ENCODE assay signal across 8 cellular contexts in the genomic region with DNA sequence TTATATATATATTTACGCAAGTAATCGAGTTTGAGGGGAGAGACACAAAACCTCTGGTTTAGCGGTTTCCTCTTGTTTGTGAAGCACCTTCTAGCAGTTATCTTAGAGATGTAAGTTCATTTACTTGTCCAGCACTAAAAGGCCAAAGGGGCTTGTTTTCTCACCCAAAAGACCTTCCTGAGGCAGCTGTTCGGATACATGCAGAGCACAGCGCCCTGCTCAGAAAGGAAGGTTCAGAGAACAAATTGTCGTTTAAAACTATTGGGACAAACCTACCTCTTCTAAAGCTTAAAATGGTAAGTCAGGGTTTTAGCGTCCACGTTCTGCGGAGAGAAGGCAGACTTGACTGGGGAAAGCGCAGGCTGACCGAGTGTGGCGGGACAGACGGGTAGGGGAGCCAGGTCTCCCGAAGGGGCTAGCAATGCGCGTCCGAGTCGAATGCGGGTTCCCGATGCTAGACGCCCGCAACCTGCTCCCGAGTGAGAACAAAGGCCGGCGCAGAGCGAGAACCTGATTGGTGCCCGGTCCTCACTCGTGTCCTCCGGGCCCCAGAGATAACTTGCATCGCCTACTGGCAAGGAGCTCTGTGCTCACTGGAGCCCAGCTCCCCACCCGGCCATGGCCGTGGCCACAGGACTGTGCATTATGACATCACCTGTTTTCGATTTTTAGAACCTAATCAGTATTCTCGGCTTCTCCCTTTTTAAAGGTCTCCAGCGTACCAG. TPM values are rescaled to one million over a fixed set of nuclear protein-coding genes. Genes with fewer than 3 reads are reported as not detected.
DNase-seq lines count a peak whose midpoint lies in the region; FAIRE-seq and TF ChIP-seq lines count a peak whose summit lies in the region.

No MANE protein-coding gene starts in this region.

- no peak for FAIRE-seq in endothelial cell of umbilical vein (lab: Jason Lieb, UNC)

- H3K27me3 Mint-ChIP-seq in mesothelial cell of epicardium (ENCODE audit: low read depth), result no peaks in the 10 kb centered on the region

- no peaks in the 10 kb centered on the region for H3K9me1 ChIP-seq in endothelial cell of umbilical vein (replicated peaks; ENCODE audit: control insufficient read depth, extremely low read depth, insufficient read depth, low read length)

- H3K36me3 Mint-ChIP-seq in mesothelial cell of epicardium, result no peaks in the 10 kb centered on the region

- TF ChIP-seq POLR2A in endothelial cell of umbilical vein (IDR thresholded peaks at IDR 0.05; ENCODE audit: low read depth, low read length), result no peak

- POLR2A ChIA-PET in HEK293T (lab: Yijun Ruan, JAX), result interaction anchor here (0.6 to 2.4 kb wide), 29 partner anchors 11 to 558 kb away, joined by 3 to 19 read pairs (median 4); a partner anchor contains a TSS
- POLR2A ChIA-PET in endothelial cell of umbilical vein (lab: Charles Lee), result interaction anchor here (0.6 to 1.2 kb wide), 2 partner anchors 22 to 80 kb away, joined by 3 to 8 read pairs; no protein-coding TSS in a partner anchor

- dilution Hi-C loops in endothelial cell of umbilical vein (cut with MboI; ENCODE audit: extremely low pct_ligation_motif_present, low sequenced_read_pairs), result no loop called here

- peak overlapping the region; percentile 26 for H3K9ac ChIP-seq in endothelial cell of umbilical vein (replicated peaks; ENCODE audit: extremely low read depth, insufficient read depth, low read length)

- H2AFZ ChIP-seq in endothelial cell of umbilical vein (ENCODE audit: low read depth, low read length), result peak overlapping the region; percentile 93

- H3K4me2 ChIP-seq in endothelial cell of umbilical vein (ENCODE audit: insufficient read depth, low read length), result peak overlapping the region; percentile 92

- H3K4me1 ChIP-seq in endothelial cell of umbilical vein (ENCODE audit: control insufficient read depth, extremely low read depth, insufficient read depth, low read length), result peaks cover 11% of the 10 kb centered on the region

- no peak overlapping the region for H3K27ac ChIP-seq in endothelial cell of umbilical vein (ENCODE audit: insufficient read depth, low read depth, low read length)

- TF ChIP-seq CTCF in endothelial cell of umbilical vein (IDR thresholded peaks at IDR 0.05; ENCODE audit: extremely low read depth in 1 of 2, insufficient read depth in 1 of 2, low read depth in 1 of 2, low read length in 2 of 2), result no peak
- TF ChIP-seq CTCF in mesothelial cell of epicardium (IDR thresholded peaks at IDR 0.05; ENCODE audit: unreplicated experiment), result no peak

- in situ Hi-C loops in G401 (cut with HindIII; ENCODE audit: low sequenced_read_pairs), result no loop called here

- H3K9me3 ChIP-seq in endothelial cell of umbilical vein (replicated peaks; ENCODE audit: control insufficient read depth, insufficient read depth, low read length), result no peaks in the 10 kb centered on the region

- peaks cover 2% of the 10 kb centered on the region for H3K9me3 Mint-ChIP-seq in mesothelial cell of epicardium

- H3K79me2 ChIP-seq in endothelial cell of umbilical vein (ENCODE audit: control insufficient read depth, insufficient read depth, low read length), result no peaks in the 10 kb centered on the region

- BruUV-seq in endothelial cell of umbilical vein (replicated peaks; lab: Mats Ljungman, UMichigan), result no TSS peak

- H3K27me3 ChIP-seq in endothelial cell of umbilical vein (ENCODE audit: control insufficient read depth in 2 of 2, insufficient read depth in 2 of 2, low read length in 2 of 2), result peaks cover 15 to 43% of the 10 kb centered on the region in 2 experiments

- no peak overlapping the region for H3K27ac Mint-ChIP-seq in mesothelial cell of epicardium

- DNase-seq in G401 (ENCODE audit: low spot score) (peak; percentile 87), HEK293T (ENCODE audit: extremely low spot score) (peak; percentile 62), NCI-H345 treated with DMSO at 0.1 percent for 48 hours (lab: John Stamatoyannopoulos, UW; ENCODE audit: unreplicated experiment) (peak; percentile 84), endothelial cell of umbilical vein (ENCODE audit: low read depth, low spot score) (peak; percentile 49), mesothelial cell of epicardium (ENCODE audit: low spot score in 2 of 2, unreplicated experiment in 2 of 2) (peak; percentile 34 to 64), GF-D8 (lab: John Stamatoyannopoulos, UW) (no peak)
- peak; percentile 49 for DNase-seq in activated CD8-positive, alpha-beta memory T cell treated with anti-CD3 and anti-CD28 coated beads, Interleukin-2, amount 50 U/mL, for 4 hours
- peak; percentile 31 to 40 for DNase-seq in stimulated activated CD8-positive, alpha-beta memory T cell treated with anti-CD3 and anti-CD28 coated beads, Interleukin-2, amount 100 ng/mL, for 1 hour (ENCODE audit: low read depth in 2 of 2)

- H3K4me3 Mint-ChIP-seq in mesothelial cell of epicardium, result no peak overlapping the region

- CTCF ChIA-PET in HEK293T (lab: Yijun Ruan, JAX), result interaction anchor here (0.7 to 1.7 kb wide), 3 partner anchors 9 to 473 kb away, joined by 3 to 14 read pairs (median 4); no protein-coding TSS in a partner anchor
- CTCF ChIA-PET in endothelial cell of umbilical vein (lab: Charles Lee), result interaction anchor here (0.6 to 2.0 kb wide), 8 partner anchors 19 to 473 kb away, joined by 3 to 16 read pairs (median 4); a partner anchor contains a TSS

- peak overlapping the region; percentile 37 to 49 (median 41) for H3K4me3 ChIP-seq in endothelial cell of umbilical vein (replicated peaks in 1 of 3; ENCODE audit: insufficient read depth in 1 of 3, low read depth in 1 of 3, low read length in 3 of 3)

- intact Hi-C loops in endothelial cell of umbilical vein (cut with micrococcal nuclease), result loop anchor here (2.0 to 5.0 kb wide), 3 partner anchors 123 to 530 kb away; a partner anchor contains a TSS

- H4K20me1 ChIP-seq in endothelial cell of umbilical vein (replicated peaks; ENCODE audit: control insufficient read depth, extremely low read depth, insufficient read depth, low read length), result no peaks in the 10 kb centered on the region

- H3K4me1 Mint-ChIP-seq in mesothelial cell of epicardium, result peaks cover 13% of the 10 kb centered on the region

- no peaks in the 10 kb centered on the region for H3K36me3 ChIP-seq in endothelial cell of umbilical vein (ENCODE audit: control insufficient read depth in 2 of 2, extremely low read depth in 1 of 2, insufficient read depth in 2 of 2, low read length in 2 of 2)

TF ChIP-seq in HEK293T, 16 proteins besides CTCF, POLR2A, EP300 and RAD21:
- no peak for TF ChIP-seq CTBP1 (IDR thresholded peaks at IDR 0.05; ENCODE audit: borderline replicate concordance)
- TF ChIP-seq ELF4 (IDR thresholded peaks at IDR 0.05), result no peak
- no peak for TF ChIP-seq SP1 (IDR thresholded peaks at IDR 0.05)
- TF ChIP-seq HDGF (IDR thresholded peaks at IDR 0.05; ENCODE audit: borderline replicate concordance), result no peak
- no peak for TF ChIP-seq FOXA1 (IDR thresholded peaks at IDR 0.05)
- TF ChIP-seq FOXM1 (IDR thresholded peaks at IDR 0.05; ENCODE audit: borderline replicate concordance), result no peak
- no peak for TF ChIP-seq FOXK2 (IDR thresholded peaks at IDR 0.05)
- TF ChIP-seq SUZ12 (IDR thresholded peaks at IDR 0.05), result no peak
- no peak for TF ChIP-seq BHLHE40 (IDR thresholded peaks at IDR 0.05; ENCODE audit: borderline replicate concordance)
- no peak for TF ChIP-seq TARDBP (IDR thresholded peaks at IDR 0.05)
- TF ChIP-seq L3MBTL2 (conservative IDR thresholded peaks at IDR 0.05), result no peak

TF ChIP-seq in endothelial cell of umbilical vein, 7 proteins besides CTCF, POLR2A, EP300 and RAD21:
- TF ChIP-seq JUN (IDR thresholded peaks at IDR 0.05; ENCODE audit: borderline replicate concordance, insufficient read depth, insufficient read length, low read depth), result peak; percentile 14
- no peak for TF ChIP-seq MYC (IDR thresholded peaks at IDR 0.05; ENCODE audit: low read depth, low read length)
TF ChIP-seq in endothelial cell of umbilical vein: peak in this region for 1.

RNA-seq across cellular contexts. Expression of a gene that starts 1.0 kb away (rescaled TPM):
- 0.12 and 1.1 TPM in 2 replicates for total RNA-seq in G401 (2014; rRNA removed; shearing (Covaris generic))
- total RNA-seq in endothelial cell of umbilical vein, result 5.6 and 6.9 TPM in 2 replicates
- polyA plus RNA-seq in endothelial cell of umbilical vein, result 1.3 and 1.6 TPM in 2 replicates
- polyA plus RNA-seq in endothelial cell of umbilical vein (2011; cell fraction: cytosol; rRNA removed), result 0.85 and 0.92 TPM in 2 replicates
- 4.4 and 5.6 TPM in 2 replicates for polyA plus RNA-seq in endothelial cell of umbilical vein (2011; cell fraction: nucleus; rRNA removed)
- polyA plus RNA-seq in endothelial cell of umbilical vein (2012), result 0.56 and 1.1 TPM in 2 replicates
- polyA minus RNA-seq in endothelial cell of umbilical vein, result 7.9 and 9.3 TPM in 2 replicates
- 0.51 TPM for polyA minus RNA-seq in endothelial cell of umbilical vein (2011; cell fraction: cytosol; rRNA and poly(A)+ RNA removed)
- 10.6 and 15.5 TPM in 2 replicates for polyA minus RNA-seq in endothelial cell of umbilical vein (2011; cell fraction: nucleus; rRNA and poly(A)+ RNA removed)
- total RNA-seq in mesothelial cell of epicardium, result 118 to 130 TPM (median 123 TPM) in 3 replicates

Comparison
In these comparisons a context has a peak if more than half of its experiments do, and no peak if none do; other contexts are left out.
1. RNA of a gene that starts 1.0 kb away (total RNA-seq): 118 to 130 TPM in mesothelial cell of epicardium; 5.6 to 6.9 TPM in endothelial cell of umbilical vein and 0.12 to 1.1 TPM in G401; every median in the first group is over 10 times any median in the second.